Comparison of ENCODE assay signal across 9 cellular contexts in genomic region chr11:6357222-6357621, GRCh38. TPM values are rescaled to one million over a fixed set of nuclear protein-coding genes. Genes with fewer than 3 reads are reported as not detected.
DNase-seq lines count a peak whose midpoint lies in the region; ATAC-seq and TF ChIP-seq lines count a peak whose summit lies in the region.
"Had no signal": no experiment of that assay in that cellular context is flagged by ENCODE, and none has a peak within 500 bp of the region (broad histone marks: within the 10 kb centered on the region; RNA-seq: fewer than 3 reads in every experiment).

No MANE protein-coding gene starts in this region.

- no peaks in the 10 kb centered on the region for H3K27me3 Mint-ChIP-seq in activated naive CD4-positive, alpha-beta T cell treated with anti-CD3 and anti-CD28 coated beads for 36 hours (ENCODE audit: low read depth)

- TF ChIP-seq CTCF in ascending aorta (IDR thresholded peaks at IDR 0.05): no peak

- H3K27me3 ChIP-seq in ascending aorta: no peaks in the 10 kb centered on the region

- no peaks in the 10 kb centered on the region for H3K36me3 ChIP-seq in ascending aorta

- H3K36me3 Mint-ChIP-seq in activated naive CD4-positive, alpha-beta T cell treated with anti-CD3 and anti-CD28 coated beads for 36 hours (ENCODE audit: low read depth): no peaks in the 10 kb centered on the region

- intact Hi-C loops in activated naive CD4-positive, alpha-beta T cell treated with anti-CD3 and anti-CD28 coated beads for 36 hours (cut with micrococcal nuclease): loop anchor here (10.0 kb wide), 1 partner anchor 1232 kb away; no protein-coding TSS in a partner anchor
- intact Hi-C loops in ascending aorta (cut with DNase I) (loop anchor here (1.0 kb wide), 2 partner anchors 38 to 122 kb away; no protein-coding TSS in a partner anchor), left colon (cut with DNase I, micrococcal nuclease) (no loop called here)

- no peaks in the 10 kb centered on the region for H3K9me3 Mint-ChIP-seq in activated naive CD4-positive, alpha-beta T cell treated with anti-CD3 and anti-CD28 coated beads for 36 hours

- ATAC-seq in left colon: no peak
- ATAC-seq in GM18502 (IDR thresholded peaks at IDR 0.05; ENCODE audit: poor library complexity, unreplicated experiment): no peak

- H3K4me3 ChIP-seq in ascending aorta: no peak overlapping the region

- peak; percentile 22 for DNase-seq in activated naive CD4-positive, alpha-beta T cell treated with anti-CD3 and anti-CD28 coated beads for 36 hours
- DNase-seq in activated naive CD4-positive, alpha-beta T cell (lab: John Stamatoyannopoulos, UW): no peak
- DNase-seq in ascending aorta (ENCODE audit: low spot score in 2 of 2) (peak; percentile 53 to 92), left colon (peak; percentile 23 to 33), ureter (ENCODE audit: low spot score) (peak; percentile 48), HT-29 (ENCODE audit: low spot score) (no peak), NCI-H146 treated with DMSO at 0.1 percent for 48 hours (lab: John Stamatoyannopoulos, UW; ENCODE audit: unreplicated experiment) (no peak)
- DNase-seq: DND-41 had no signal

- no peak overlapping the region for H3K27ac Mint-ChIP-seq in activated naive CD4-positive, alpha-beta T cell treated with anti-CD3 and anti-CD28 coated beads for 36 hours

- H3K4me3 Mint-ChIP-seq in activated naive CD4-positive, alpha-beta T cell treated with anti-CD3 and anti-CD28 coated beads for 36 hours: no peak overlapping the region

- peak overlapping the region; percentile 89 for H3K27ac ChIP-seq in ascending aorta

- H3K9me3 ChIP-seq in ascending aorta: no peaks in the 10 kb centered on the region

- H3K4me1 Mint-ChIP-seq in activated naive CD4-positive, alpha-beta T cell treated with anti-CD3 and anti-CD28 coated beads for 36 hours (ENCODE audit: low read depth): no peaks in the 10 kb centered on the region

- CTCF ChIA-PET in activated naive CD4-positive, alpha-beta T cell treated with anti-CD3 and anti-CD28 coated beads for 36 hours (lab: Charles Lee): interaction anchor here (1.0 to 1.1 kb wide), 2 partner anchors 20 to 106 kb away, joined by 3 to 4 read pairs; no protein-coding TSS in a partner anchor

- H3K4me1 ChIP-seq in ascending aorta: peaks cover 6 to 14% of the 10 kb centered on the region in 2 donors

RNA-seq across cellular contexts. Expression of gene SMPD1, which starts 33.1 kb away (rescaled TPM):
- total RNA-seq in activated naive CD4-positive, alpha-beta T cell treated with anti-CD3 and anti-CD28 coated beads for 36 hours: 10 to 100 TPM; 24.5 to 27.5 TPM
- total RNA-seq in ascending aorta (48.6 TPM), left colon (100 to 1,000 TPM in 1 of 2 donors, 10 to 100 TPM in 1; 50.8 to 136 TPM), ureter (32.9 TPM)
- 3.1 and 4.4 TPM in 2 replicates for total RNA-seq in HT-29 (2014; rRNA removed; shearing (Covaris generic))

RNA-seq across cellular contexts. Expression of gene CAVIN3, which starts 36.9 kb away (rescaled TPM):
- 1 to 10 TPM; 1.1 to 1.5 TPM for total RNA-seq in activated naive CD4-positive, alpha-beta T cell treated with anti-CD3 and anti-CD28 coated beads for 36 hours
- total RNA-seq in ascending aorta (596 TPM), left colon (10 to 100 TPM in 1 of 2 donors, 1 to 10 TPM in 1; 4.6 to 22.4 TPM), ureter (39.0 TPM)
- 1.6 TPM in 1 of 2 replicates, not detected in the other for total RNA-seq in HT-29 (2014; rRNA removed; shearing (Covaris generic))

Comparison
In these comparisons a context has a peak if more than half of its experiments do, and no peak if none do; other contexts are left out.
1. DNase-seq: peak in activated naive CD4-positive, alpha-beta T cell treated with anti-CD3 and anti-CD28 coated beads for 36 hours (single experiment), ascending aorta (2 of 2), left colon (2 of 2) and ureter (single experiment); none in activated naive CD4-positive, alpha-beta T cell (0 of 4), HT-29 (single experiment) and NCI-H146 treated with DMSO at 0.1 percent for 48 hours (single experiment).
2. RNA of gene CAVIN3, which starts 36.9 kb away (total RNA-seq): 596 TPM in ascending aorta (single experiment); 39.0 TPM in ureter (single experiment), 4.6 to 22.4 TPM in left colon, 1.1 to 1.5 TPM in activated naive CD4-positive, alpha-beta T cell treated with anti-CD3 and anti-CD28 coated beads for 36 hours and 1.6 TPM in HT-29; every median in the first group is over 10 times any median in the second.
3. intact Hi-C loops: an anchor here in activated naive CD4-positive, alpha-beta T cell treated with anti-CD3 and anti-CD28 coated beads for 36 hours (10.0 kb wide) and ascending aorta (1.0 kb wide); none called in left colon.